Comparison of ENCODE assay signal across 10 cellular contexts in the genomic region with DNA sequence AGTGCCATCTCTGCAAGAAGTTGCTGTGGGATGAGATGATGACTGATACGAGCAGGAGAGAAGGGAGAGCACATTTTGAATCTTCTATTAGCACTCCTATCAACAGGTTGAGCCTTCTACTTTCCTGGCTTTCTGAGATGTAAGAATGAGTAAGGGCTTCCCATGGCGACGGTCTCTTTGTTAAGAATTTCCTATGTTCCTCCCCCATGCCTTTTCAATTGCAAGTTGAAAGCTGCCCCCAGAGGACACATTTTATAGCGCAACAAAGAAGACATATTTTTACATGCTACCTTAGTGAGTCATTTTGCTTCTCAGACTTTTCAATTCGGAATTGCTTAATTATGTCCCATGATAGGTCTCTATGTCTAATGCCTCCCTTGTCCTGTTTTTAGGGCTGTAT.
DNase-seq lines count a peak whose midpoint lies in the region; ATAC-seq and TF ChIP-seq lines count a peak whose summit lies in the region.
"Had no signal": no experiment of that assay in that cellular context is flagged by ENCODE, and none has a peak within 500 bp of the region (broad histone marks: within the 10 kb centered on the region; RNA-seq: fewer than 3 reads in every experiment).

No MANE protein-coding gene starts in this region.

- H3K27ac Mint-ChIP-seq in CD4-positive, alpha-beta T cell: no peak overlapping the region
- H3K27ac Mint-ChIP-seq: IgD-negative memory B cell had no signal

- no peaks in the 10 kb centered on the region for H4K20me1 ChIP-seq in Loucy (ENCODE audit: insufficient read depth, low read length, poor library complexity, severe bottlenecking)

- TF ChIP-seq EP300 in stomach (IDR thresholded peaks at IDR 0.05): no peak

- peak overlapping the region; percentile 38 for H3K4me3 ChIP-seq in Loucy (ENCODE audit: low read length, poor library complexity, severe bottlenecking)
- no peak overlapping the region for H3K4me3 ChIP-seq in stomach

- H3K4me1 Mint-ChIP-seq in CD4-positive, alpha-beta T cell (ENCODE audit: low read depth): no peaks in the 10 kb centered on the region
- H3K4me1 Mint-ChIP-seq: IgD-negative memory B cell had no signal

- peak overlapping the region; percentile 55 for H3K4me2 ChIP-seq in Loucy (ENCODE audit: low read depth, low read length, poor library complexity, severe bottlenecking)

- H3K36me3 Mint-ChIP-seq in CD4-positive, alpha-beta T cell (ENCODE audit: low read depth): no peaks in the 10 kb centered on the region
- H3K36me3 Mint-ChIP-seq: IgD-negative memory B cell had no signal

- no peaks in the 10 kb centered on the region for H3F3A ChIP-seq in Loucy (ENCODE audit: low read depth)

- H3K27me3 ChIP-seq in Loucy (ENCODE audit: insufficient read depth, low read length, poor library complexity, severe bottlenecking) (no peaks in the 10 kb centered on the region), stomach (no peaks in the 10 kb centered on the region)
- no peaks in the 10 kb centered on the region for H3K27me3 ChIP-seq in CD4-positive, alpha-beta T cell (ENCODE audit: control insufficient read depth, insufficient read depth, low read length)

- TF ChIP-seq CTCF in Loucy (conservative IDR thresholded peaks at IDR 0.05; ENCODE audit: low read length) (peak; percentile 61), stomach (IDR thresholded peaks at IDR 0.05) (no peak)
- TF ChIP-seq CTCF in CD4-positive, alpha-beta T cell (IDR thresholded peaks at IDR 0.05): no peak

- intact Hi-C loops in stomach (cut with DNase I; ENCODE audit: low total_unique reads): no loop called here
- intact Hi-C loops in CD4-positive, alpha-beta T cell (cut with DNase I, micrococcal nuclease): no loop called here

- no peaks in the 10 kb centered on the region for H3K9me3 Mint-ChIP-seq in CD4-positive, alpha-beta T cell

- CTCF ChIA-PET in CD4-positive, alpha-beta T cell (lab: Charles Lee): no interaction called here

- peak overlapping the region; percentile 53 for H3K9ac ChIP-seq in Loucy (ENCODE audit: low read depth, low read length, poor library complexity, severe bottlenecking)

- 40 to 63% (median 55%) methylated on average over 5 of the region's 5 CpGs for WGBS in stomach, 5 donors

- H3K36me3 ChIP-seq in Loucy (ENCODE audit: insufficient read depth, low read length) (no peaks in the 10 kb centered on the region), stomach (no peaks in the 10 kb centered on the region)

- POLR2A ChIA-PET in CD4-positive, alpha-beta T cell (lab: Charles Lee): no interaction called here

- H3K4me1 ChIP-seq in Loucy (ENCODE audit: insufficient read depth, low read length, poor library complexity, severe bottlenecking) (peaks cover 26% of the 10 kb centered on the region), stomach (no peaks in the 10 kb centered on the region)

- in situ Hi-C loops in Caki2 (cut with HindIII; ENCODE audit: low pct_unique_long_range_greater_than_20kb, low sequenced_read_pairs): no loop called here

- DNase-seq in Caki2 (ENCODE audit: low read depth): peak; percentile 59
- peak; percentile 32 for DNase-seq in amniotic stem cell (lab: John Stamatoyannopoulos, UW)
- DNase-seq in left kidney (ENCODE audit: low read depth, low spot score): peak; percentile 63
- DNase-seq in stimulated activated CD4-positive, alpha-beta T cell treated with anti-CD3 and anti-CD28 coated beads, Interleukin-12 subunit alpha, Interleukin-12 subunit beta, amount 100 ng/mL, for 4 hours: no peak
- no peak for DNase-seq in stomach
- DNase-seq in CD4-positive, alpha-beta T cell: no peak
- no peak for DNase-seq in midbrain (lab: John Stamatoyannopoulos, UW)
- DNase-seq: activated CD8-positive, alpha-beta memory T cell treated with anti-CD3 and anti-CD28 coated beads, Interleukin-2, amount 50 U/mL, for 4 hours had no signal

- no peaks in the 10 kb centered on the region for H3K27me3 Mint-ChIP-seq in CD4-positive, alpha-beta T cell
- H3K27me3 Mint-ChIP-seq: IgD-negative memory B cell had no signal

- H3K9me2 ChIP-seq in Loucy (replicated peaks; ENCODE audit: low read depth, low read length): no peaks in the 10 kb centered on the region

- H3K79me2 ChIP-seq in Loucy (ENCODE audit: insufficient read depth, low read length): no peaks in the 10 kb centered on the region

- H3K9me3 ChIP-seq in Loucy (ENCODE audit: insufficient read depth, low read depth, low read length) (no peaks in the 10 kb centered on the region), stomach (no peaks in the 10 kb centered on the region)
- H3K9me3 ChIP-seq in CD4-positive, alpha-beta T cell (ENCODE audit: control insufficient read depth, low read length): no peaks in the 10 kb centered on the region

- no peak for ATAC-seq in CD4-positive, alpha-beta T cell (ENCODE audit: poor library complexity)

- H2AFZ ChIP-seq in Loucy (ENCODE audit: low read length): peak overlapping the region; percentile 67

- H3K27ac ChIP-seq in stomach: no peak overlapping the region
- no peak overlapping the region for H3K27ac ChIP-seq in CD4-positive, alpha-beta T cell (ENCODE audit: low read depth, low read length)

- TF ChIP-seq POLR2A in stomach (IDR thresholded peaks at IDR 0.05): no peak

- no peak overlapping the region for H3K4me3 Mint-ChIP-seq in CD4-positive, alpha-beta T cell
- H3K4me3 Mint-ChIP-seq: IgD-negative memory B cell had no signal

Comparison
In these comparisons a context has a peak if more than half of its experiments do, and no peak if none do; other contexts are left out.
1. DNase-seq: peak in Caki2 (single experiment), amniotic stem cell (single experiment) and left kidney (single experiment); none in stimulated activated CD4-positive, alpha-beta T cell treated with anti-CD3 and anti-CD28 coated beads, Interleukin-12 subunit alpha, Interleukin-12 subunit beta, amount 100 ng/mL, for 4 hours (single experiment), stomach (single experiment), CD4-positive, alpha-beta T cell (0 of 10) and midbrain (single experiment).